In genomic region chr10:132444877-132445351, GRCh38 we compare ENCODE assay signal across 9 cellular contexts. TPM values are rescaled to one million over a fixed set of nuclear protein-coding genes. Genes with fewer than 3 reads are reported as not detected.
A peak's percentile ranks its signal among the peaks of the same experiment; 100 is the strongest.
DNase-seq lines count a peak whose midpoint lies in the region; ATAC-seq and TF ChIP-seq lines count a peak whose summit lies in the region.
"Had no signal": no experiment of that assay in that cellular context is flagged by ENCODE, and none has a peak within 500 bp of the region (broad histone marks: within the 10 kb centered on the region; RNA-seq: fewer than 3 reads in every experiment).

No MANE protein-coding gene starts in this region.

- ATAC-seq in upper lobe of left lung (ENCODE audit: low FRiP score in 2 of 2) = no peak

- TF ChIP-seq POLR2A in upper lobe of left lung (IDR thresholded peaks at IDR 0.05) (no peak), prostate gland (IDR thresholded peaks at IDR 0.05) (no peak)

- H3K4me1 Mint-ChIP-seq in MCF 10A (ENCODE audit: insufficient read depth, unreplicated experiment) = peaks cover 26% of the 10 kb centered on the region

- CTCF ChIA-PET in MCF 10A (lab: Yijun Ruan, JAX) = interaction anchor here (0.5 to 3.7 kb wide), 7 partner anchors 8 to 131 kb away, joined by 3 to 26 read pairs (median 3); no protein-coding TSS in a partner anchor
- CTCF ChIA-PET in mammary epithelial cell (lab: Charles Lee; ENCODE audit: low non-redundant PET) = no interaction called here

- H3K4me1 ChIP-seq in mammary epithelial cell (ENCODE audit: insufficient read depth, low read length) (peaks cover 19% of the 10 kb centered on the region), upper lobe of left lung (peaks cover 28 to 44% (median 40%) of the 10 kb centered on the region in 4 donors), GM23248 (ENCODE audit: insufficient read depth) (no peaks in the 10 kb centered on the region), prostate gland (replicated peaks) (peaks cover 11% of the 10 kb centered on the region)

- no peak overlapping the region for H2AFZ ChIP-seq in mammary epithelial cell (ENCODE audit: low read depth, low read length)
- no peak overlapping the region for H2AFZ ChIP-seq in GM23248

- TF ChIP-seq CTCF in MCF 10A (IDR thresholded peaks at IDR 0.05; ENCODE audit: unreplicated experiment) = no peak
- no peak for TF ChIP-seq CTCF in mammary epithelial cell (conservative IDR thresholded peaks at IDR 0.05 in 1 of 2, IDR thresholded peaks at IDR 0.05 in 1 of 2; ENCODE audit: extremely low read depth in 1 of 2, insufficient read depth in 1 of 2, low read depth in 1 of 2, low read length in 2 of 2)
- no peak for TF ChIP-seq CTCF in choroid plexus epithelial cell (conservative IDR thresholded peaks at IDR 0.05; ENCODE audit: low read depth, low read length)
- TF ChIP-seq CTCF in upper lobe of left lung (IDR thresholded peaks at IDR 0.05) = no peak
- no peak for TF ChIP-seq CTCF in prostate gland (IDR thresholded peaks at IDR 0.05)

- H3K9me3 ChIP-seq in mammary epithelial cell (replicated peaks; ENCODE audit: insufficient read depth, low read length) = peaks cover 6% of the 10 kb centered on the region
- H3K9me3 ChIP-seq in upper lobe of left lung = no peaks in the 10 kb centered on the region
- H3K9me3 ChIP-seq in GM23248 (ENCODE audit: low read depth) = no peaks in the 10 kb centered on the region
- no peaks in the 10 kb centered on the region for H3K9me3 ChIP-seq in prostate gland
- H3K9me3 ChIP-seq: breast epithelium had no signal

- no peaks in the 10 kb centered on the region for H3F3A ChIP-seq in GM23248 (ENCODE audit: insufficient read depth)

- H3K27me3 ChIP-seq in mammary epithelial cell (ENCODE audit: insufficient read depth, low read length) (no peaks in the 10 kb centered on the region), upper lobe of left lung (no peaks in the 10 kb centered on the region), GM23248 (replicated peaks; ENCODE audit: insufficient read depth) (no peaks in the 10 kb centered on the region), prostate gland (replicated peaks; ENCODE audit: insufficient read depth) (no peaks in the 10 kb centered on the region)
- H3K27me3 ChIP-seq: breast epithelium had no signal

- dilution Hi-C loops in mammary epithelial cell (cut with HindIII; ENCODE audit: low sequenced_read_pairs) = loop anchor here (5.0 kb wide), 1 partner anchor 38 kb away; no protein-coding TSS in a partner anchor

- no peak overlapping the region for H3K4me3 ChIP-seq in mammary epithelial cell (replicated peaks in 1 of 3; ENCODE audit: insufficient read depth in 1 of 3, low read depth in 2 of 3, low read length in 3 of 3)
- H3K4me3 ChIP-seq in choroid plexus epithelial cell (ENCODE audit: low read depth, low read length) = no peak overlapping the region
- no peak overlapping the region for H3K4me3 ChIP-seq in upper lobe of left lung
- no peak overlapping the region for H3K4me3 ChIP-seq in GM23248
- no peak overlapping the region for H3K4me3 ChIP-seq in prostate gland
- H3K4me3 ChIP-seq: breast epithelium had no signal

- H3K36me3 ChIP-seq in mammary epithelial cell (ENCODE audit: insufficient read depth, low read length) (no peaks in the 10 kb centered on the region), upper lobe of left lung (no peaks in the 10 kb centered on the region), GM23248 (ENCODE audit: low read depth) (no peaks in the 10 kb centered on the region), prostate gland (no peaks in the 10 kb centered on the region)
- H3K36me3 ChIP-seq: breast epithelium had no signal

- intact Hi-C loops in MCF 10A (cut with micrococcal nuclease) = no loop called here
- intact Hi-C loops in mammary epithelial cell (cut with micrococcal nuclease) = no loop called here
- intact Hi-C loops in posterior vena cava (cut with DNase I) = loop anchor here (1.0 to 5.0 kb wide), 2 partner anchors 42 to 43 kb away; no protein-coding TSS in a partner anchor
- intact Hi-C loops in prostate gland (cut with DNase I) = no loop called here

- peak; percentile 78 for DNase-seq in MCF 10A (ENCODE audit: unreplicated experiment)
- no peak for DNase-seq in mammary epithelial cell
- peak; percentile 83 for DNase-seq in NCI-H345 (lab: John Stamatoyannopoulos, UW)
- peak; percentile 77 for DNase-seq in choroid plexus epithelial cell (ENCODE audit: low read depth)
- peak; percentile 61 to 73 for DNase-seq in upper lobe of left lung
- no peak for DNase-seq in GM23248
- DNase-seq in posterior vena cava (ENCODE audit: low spot score) = no peak
- DNase-seq in prostate gland (ENCODE audit: low spot score) = no peak

- no peaks in the 10 kb centered on the region for H3K9me3 Mint-ChIP-seq in MCF 10A (ENCODE audit: unreplicated experiment)

- H4K20me1 ChIP-seq in mammary epithelial cell (ENCODE audit: insufficient read depth, low read length) (no peaks in the 10 kb centered on the region), GM23248 (ENCODE audit: insufficient read depth) (no peaks in the 10 kb centered on the region)

- H3K27me3 Mint-ChIP-seq in MCF 10A (ENCODE audit: insufficient read depth, unreplicated experiment) = no peaks in the 10 kb centered on the region

- POLR2A ChIA-PET in MCF 10A (lab: Yijun Ruan, JAX) = interaction anchor here (0.9 to 1.0 kb wide), 2 partner anchors 26 to 48 kb away, joined by 3 read pairs; partner anchors contain the start of gene PWWP2B

- H3K36me3 Mint-ChIP-seq in MCF 10A (ENCODE audit: insufficient read depth, unreplicated experiment) = no peaks in the 10 kb centered on the region

- H3K9ac ChIP-seq in mammary epithelial cell (ENCODE audit: insufficient read depth, low read length) (no peak overlapping the region), GM23248 (no peak overlapping the region)

- BruUV-seq in MCF 10A (replicated peaks; lab: Mats Ljungman, UMichigan) (no TSS peak), mammary epithelial cell (replicated peaks; lab: Mats Ljungman, UMichigan) (no TSS peak)

- 79% methylated on average over 6 of the region's 7 CpGs for WGBS in mammary epithelial cell (ENCODE audit: low coverage, missing lambda C conversion rate)
- 40 to 44% methylated on average over 4 to 7 of the region's 7 CpGs for WGBS in upper lobe of left lung, 2 donors
- 51 to 52% methylated on average over 7 of the region's 7 CpGs for WGBS in GM23248 (ENCODE audit: low coverage in 1 of 2, low lambda C conversion rate in 2 of 2, missing lambda C conversion rate in 2 of 2), 2 experiments
- 69% methylated on average over 6 of the region's 7 CpGs for WGBS in prostate gland

- no peak overlapping the region for H3K4me3 Mint-ChIP-seq in MCF 10A (ENCODE audit: unreplicated experiment)

- no peak overlapping the region for H3K27ac Mint-ChIP-seq in MCF 10A (ENCODE audit: low read depth, unreplicated experiment)

- no peak for TF ChIP-seq EP300 in upper lobe of left lung (IDR thresholded peaks at IDR 0.05)

- H3K27ac ChIP-seq in mammary epithelial cell (ENCODE audit: insufficient read depth, low read depth, low read length) = no peak overlapping the region
- peak overlapping the region in 2 of 4 donors; percentile 1 to 16 for H3K27ac ChIP-seq in upper lobe of left lung
- no peak overlapping the region for H3K27ac ChIP-seq in GM23248
- no peak overlapping the region for H3K27ac ChIP-seq in prostate gland

- H3K79me2 ChIP-seq in mammary epithelial cell (ENCODE audit: insufficient read depth, low read length) = no peaks in the 10 kb centered on the region
- no peaks in the 10 kb centered on the region for H3K79me2 ChIP-seq in GM23248 (ENCODE audit: insufficient read depth)

- H3K9me2 ChIP-seq in GM23248 (ENCODE audit: insufficient read depth) = no peaks in the 10 kb centered on the region

- in situ Hi-C loops in mammary epithelial cell (cut with MboI; ENCODE audit: low sequenced_read_pairs in 2 of 2) (loop anchor here in 1 of 2 donors (5.0 kb wide), 2 partner anchors 48 to 223 kb away; partner anchors contain the start of gene PWWP2B), GM23248 (cut with MboI) (no loop called here)

- H3K4me2 ChIP-seq in mammary epithelial cell (ENCODE audit: insufficient read depth, low read depth, low read length) = no peak overlapping the region
- no peak overlapping the region for H3K4me2 ChIP-seq in GM23248 (ENCODE audit: unreplicated experiment)

RNA-seq across cellular contexts. Expression of gene PWWP2B, which starts 47.9 kb away (rescaled TPM):
- 10.0 and 13.0 TPM in 2 replicates for total RNA-seq in MCF 10A (2022)
- 10 to 100 TPM; 10.7 to 12.3 TPM for total RNA-seq in mammary epithelial cell
- polyA plus RNA-seq in mammary epithelial cell = 4.3 TPM
- polyA minus RNA-seq in mammary epithelial cell = 2.8 TPM
- total RNA-seq in upper lobe of left lung = 10 to 100 TPM; 20.2 to 54.4 (median 32.9) TPM
- total RNA-seq in GM23248 (2014; rRNA removed; shearing (Covaris generic)) = 2.4 and 5.8 TPM in 2 replicates
- polyA plus RNA-seq in GM23248 (2016; fragmentation: Nextera tagmentation; extraction: Ambion mirVana) = 0.66 TPM in 2 replicates
- total RNA-seq in posterior vena cava = 10 to 100 TPM; 10.4 to 16.1 TPM
- total RNA-seq in prostate gland = 10 to 100 TPM; 27.5 to 36.6 TPM

Comparison
In these comparisons a context has a peak if more than half of its experiments do, and no peak if none do; other contexts are left out.
1. DNase-seq: peak in MCF 10A (single experiment), NCI-H345 (single experiment), choroid plexus epithelial cell (single experiment) and upper lobe of left lung (2 of 2); none in mammary epithelial cell (single experiment), GM23248 (single experiment), posterior vena cava (single experiment) and prostate gland (single experiment).
2. intact Hi-C loops: an anchor here in posterior vena cava (1.0 to 5.0 kb wide); none called in MCF 10A, mammary epithelial cell and prostate gland.